ENCODE assay signal across 21 cellular contexts in the genomic region with DNA sequence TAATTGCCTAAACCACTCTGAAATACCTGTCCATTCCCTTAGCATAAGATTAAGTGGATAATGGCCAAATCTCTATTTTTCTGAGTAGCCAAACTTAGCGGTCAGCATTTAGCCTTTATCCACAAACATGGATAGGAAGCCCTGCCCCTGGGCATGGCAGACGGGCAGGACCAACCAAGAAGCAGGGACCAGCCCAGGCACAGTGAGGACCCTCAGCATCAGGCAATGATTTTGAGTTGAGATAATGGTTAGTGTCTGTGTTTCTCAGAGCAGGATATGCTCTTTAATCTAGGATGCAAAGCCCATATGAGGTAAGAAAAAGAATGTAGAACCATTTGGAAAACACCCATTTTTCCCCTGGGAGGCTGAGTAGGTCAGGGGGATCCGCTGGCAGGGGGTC.
"Had no signal": no experiment of that assay in that cellular context is flagged by ENCODE, and none has a peak within 500 bp of the region (broad histone marks: within the 10 kb centered on the region; RNA-seq: fewer than 3 reads in every experiment).

No MANE protein-coding gene starts in this region.

- ATAC-seq: left lobe of liver; natural killer cell; pancreas; right lobe of liver; stimulated activated naive B cell treated with anti-CD40 and anti-IgM and Interleukin-4, amounts not matched to agents 10 μg/mL and 1 μg/mL and 100 μg/mL, for 72 hours had no signal

- H3K27ac ChIP-seq: coronary artery, esophagus squamous epithelium, neutrophil, pancreas, right lobe of liver, thoracic aorta, tibial nerve, upper lobe of left lung had no signal

- H3K4me1 ChIP-seq: esophagus squamous epithelium, pancreas, right lobe of liver, tibial nerve, upper lobe of left lung had no signal

- H3K9me3 ChIP-seq: esophagus squamous epithelium, neutrophil, pancreas, right lobe of liver, thoracic aorta, tibial nerve, upper lobe of left lung had no signal

- H3K36me3 ChIP-seq: esophagus squamous epithelium, neutrophil, pancreas, right lobe of liver, thoracic aorta, tibial nerve, upper lobe of left lung had no signal

- H3K27me3 ChIP-seq: esophagus squamous epithelium, neutrophil, pancreas, right lobe of liver, tibial nerve, upper lobe of left lung had no signal

- DNase-seq: dermis blood vessel endothelial cell; effector memory CD4-positive, alpha-beta T cell; erythroblast; esophagus squamous epithelium; foreskin melanocyte; hypothalamus; kidney; natural killer cell; pancreas; right lobe of liver; small intestine; stimulated activated CD4-positive, alpha-beta T cell treated with anti-CD3 and anti-CD28 coated beads, Interleukin-15, amount 100 ng/mL, for 24 hours; stimulated activated CD4-positive, alpha-beta T cell treated with anti-CD3 and anti-CD28 coated beads, Interleukin-2, amount 100 ng/mL, for 48 hours; stimulated activated naive B cell treated with anti-CD40 and anti-IgM and Interleukin-4, amounts not matched to agents 10 μg/mL and 1 μg/mL and 100 μg/mL, for 72 hours; upper lobe of left lung had no signal

- H3K4me3 ChIP-seq: coronary artery, esophagus squamous epithelium, lung, pancreas, right lobe of liver, thoracic aorta, tibial nerve, upper lobe of left lung had no signal
